In genomic region chr2:68441994-68442322, GRCh38 we compare ENCODE assay signal across 14 cellular contexts. TPM values are rescaled to one million over a fixed set of nuclear protein-coding genes. Genes with fewer than 3 reads are reported as not detected.
DNase-seq lines count a peak whose midpoint lies in the region; ATAC-seq and TF ChIP-seq lines count a peak whose summit lies in the region.
"Had no signal": no experiment of that assay in that cellular context is flagged by ENCODE, and none has a peak within 500 bp of the region (broad histone marks: within the 10 kb centered on the region; RNA-seq: fewer than 3 reads in every experiment).

No MANE protein-coding gene starts in this region.

- H3F3A ChIP-seq in PC-3 (ENCODE audit: low read length, unreplicated experiment) = no peaks in the 10 kb centered on the region

- H3K36me3 ChIP-seq in PC-3 (ENCODE audit: low read depth, low read length) = no peaks in the 10 kb centered on the region
- no peaks in the 10 kb centered on the region for H3K36me3 ChIP-seq in parathyroid adenoma (ENCODE audit: control insufficient read depth, insufficient read depth, low read length)
- H3K36me3 ChIP-seq: neural progenitor cell, sigmoid colon had no signal

- H3K9ac ChIP-seq in PC-3 (ENCODE audit: low read length) (no peak overlapping the region), parathyroid adenoma (no peak overlapping the region)
- H3K9ac ChIP-seq: neural progenitor cell had no signal

- no peak for DNase-seq in HFFc6
- no peak for DNase-seq in PC-3
- no peak for DNase-seq in effector memory CD8-positive, alpha-beta T cell
- no peak for DNase-seq in activated CD8-positive, alpha-beta memory T cell treated with anti-CD3 and anti-CD28 coated beads, Interleukin-2, amount 50 U/mL, for 48 hours
- no peak for DNase-seq in activated CD4-positive, alpha-beta T cell treated with anti-CD3 and anti-CD28 coated beads, Interleukin-2, amount 10 ng/mL, durations not matched to agents 7 days and 5 days
- DNase-seq in dermis blood vessel endothelial cell = no peak

- H3K27ac ChIP-seq in PC-3 (ENCODE audit: low read length) (no peak overlapping the region), parathyroid adenoma (no peak overlapping the region)
- H3K27ac ChIP-seq: neural progenitor cell had no signal

- H3K27me3 ChIP-seq in PC-3 (ENCODE audit: low read length) = no peaks in the 10 kb centered on the region
- no peaks in the 10 kb centered on the region for H3K27me3 ChIP-seq in parathyroid adenoma (ENCODE audit: control insufficient read depth, insufficient read depth, low read length)
- H3K27me3 ChIP-seq: neural progenitor cell, sigmoid colon had no signal

- no peaks in the 10 kb centered on the region for H3K36me3 Mint-ChIP-seq in HFFc6 (ENCODE audit: low read depth)
- H3K36me3 Mint-ChIP-seq in effector memory CD8-positive, alpha-beta T cell (ENCODE audit: insufficient read depth) = peaks cover 6% of the 10 kb centered on the region
- no peaks in the 10 kb centered on the region for H3K36me3 Mint-ChIP-seq in activated CD4-positive, alpha-beta T cell treated with anti-CD3 and anti-CD28 coated beads, Interleukin-2, amount 10 ng/mL, durations not matched to agents 7 days and 5 days (ENCODE audit: low read depth)
- H3K36me3 Mint-ChIP-seq: activated naive CD4-positive, alpha-beta T cell treated with anti-CD3 and anti-CD28 coated beads, Interleukin-2, amount 50 U/mL, for 72 hours; CD4-positive, alpha-beta memory T cell; neural progenitor cell had no signal

- no peaks in the 10 kb centered on the region for H3K9me3 Mint-ChIP-seq in HFFc6
- H3K9me3 Mint-ChIP-seq in effector memory CD8-positive, alpha-beta T cell = peaks cover 0 to under 1% of the 10 kb centered on the region in 2 donors
- no peaks in the 10 kb centered on the region for H3K9me3 Mint-ChIP-seq in activated CD4-positive, alpha-beta T cell treated with anti-CD3 and anti-CD28 coated beads, Interleukin-2, amount 10 ng/mL, durations not matched to agents 7 days and 5 days
- H3K9me3 Mint-ChIP-seq: activated naive CD4-positive, alpha-beta T cell treated with anti-CD3 and anti-CD28 coated beads, Interleukin-2, amount 50 U/mL, for 72 hours; neural progenitor cell had no signal

- POLR2A ChIA-PET in PC-3 (lab: Charles Lee; ENCODE audit: unreplicated experiment) = no interaction called here
- POLR2A ChIA-PET in activated CD4-positive, alpha-beta T cell treated with anti-CD3 and anti-CD28 coated beads, Interleukin-2, amount 10 ng/mL, durations not matched to agents 7 days and 5 days (lab: Charles Lee) = no interaction called here

- no peak overlapping the region for H3K4me2 ChIP-seq in PC-3 (ENCODE audit: low read length)
- H3K4me2 ChIP-seq in parathyroid adenoma (ENCODE audit: low read length) = no peak overlapping the region
- H3K4me2 ChIP-seq: neural progenitor cell had no signal

- BruUV-seq in PC-3 (replicated peaks; lab: Mats Ljungman, UMichigan) = no TSS peak

- H3K4me1 ChIP-seq in PC-3 (ENCODE audit: insufficient read depth, low read length) (no peaks in the 10 kb centered on the region), parathyroid adenoma (peaks cover 2% of the 10 kb centered on the region)
- H3K4me1 ChIP-seq: neural progenitor cell had no signal

- ATAC-seq in PC-3 = no peak
- no peak for ATAC-seq in effector memory CD8-positive, alpha-beta T cell (replicated peaks)

- no peaks in the 10 kb centered on the region for H3K79me2 ChIP-seq in PC-3 (ENCODE audit: low read length)
- H3K79me2 ChIP-seq in parathyroid adenoma = no peaks in the 10 kb centered on the region

- H3K4me3 Mint-ChIP-seq in HFFc6 = no peak overlapping the region
- H3K4me3 Mint-ChIP-seq in effector memory CD8-positive, alpha-beta T cell = no peak overlapping the region
- H3K4me3 Mint-ChIP-seq in activated CD4-positive, alpha-beta T cell treated with anti-CD3 and anti-CD28 coated beads, Interleukin-2, amount 10 ng/mL, durations not matched to agents 7 days and 5 days = no peak overlapping the region
- H3K4me3 Mint-ChIP-seq: neural progenitor cell had no signal

- TF ChIP-seq CTCF in HFFc6 (IDR thresholded peaks at IDR 0.05) = peak; percentile 69
- TF ChIP-seq CTCF in PC-3 (conservative IDR thresholded peaks at IDR 0.05; ENCODE audit: low read depth, low read length) = no peak; the same call in 1 of the 2 replicates
- no peak for TF ChIP-seq CTCF in parathyroid adenoma (IDR thresholded peaks at IDR 0.05)

- no peak overlapping the region for H3K27ac Mint-ChIP-seq in HFFc6
- H3K27ac Mint-ChIP-seq in effector memory CD8-positive, alpha-beta T cell = peak overlapping the region; percentile 96 to 99
- no peak overlapping the region for H3K27ac Mint-ChIP-seq in activated CD4-positive, alpha-beta T cell treated with anti-CD3 and anti-CD28 coated beads, Interleukin-2, amount 10 ng/mL, durations not matched to agents 7 days and 5 days
- H3K27ac Mint-ChIP-seq: activated naive CD4-positive, alpha-beta T cell treated with anti-CD3 and anti-CD28 coated beads, Interleukin-2, amount 50 U/mL, for 72 hours; neural progenitor cell; progenitor cell of endocrine pancreas had no signal

- no peaks in the 10 kb centered on the region for H3K9me2 ChIP-seq in PC-3 (replicated peaks; ENCODE audit: low read length)

- H3K4me3 ChIP-seq in PC-3 (ENCODE audit: low read length) (no peak overlapping the region), parathyroid adenoma (ENCODE audit: low read depth, low read length) (no peak overlapping the region)
- H3K4me3 ChIP-seq: coronary artery, neural progenitor cell, sigmoid colon had no signal

- H3K9me3 ChIP-seq in PC-3 (ENCODE audit: low read length) = no peaks in the 10 kb centered on the region
- no peaks in the 10 kb centered on the region for H3K9me3 ChIP-seq in parathyroid adenoma (ENCODE audit: control insufficient read depth, low read length)
- H3K9me3 ChIP-seq: sigmoid colon had no signal

- no peaks in the 10 kb centered on the region for H3K4me1 Mint-ChIP-seq in HFFc6 (ENCODE audit: low read depth)
- peaks cover 22 to 36% of the 10 kb centered on the region in 2 donors for H3K4me1 Mint-ChIP-seq in effector memory CD8-positive, alpha-beta T cell (ENCODE audit: low read depth in 2 of 2)
- peaks cover 7% of the 10 kb centered on the region for H3K4me1 Mint-ChIP-seq in activated CD4-positive, alpha-beta T cell treated with anti-CD3 and anti-CD28 coated beads, Interleukin-2, amount 10 ng/mL, durations not matched to agents 7 days and 5 days
- H3K4me1 Mint-ChIP-seq: neural progenitor cell had no signal

- H4K20me1 ChIP-seq in PC-3 (ENCODE audit: low read length) = no peaks in the 10 kb centered on the region

- intact Hi-C loops in PC-3 (cut with micrococcal nuclease) = loop anchor here (1.0 to 5.0 kb wide), 3 partner anchors 80 to 320 kb away; no protein-coding TSS in a partner anchor

- peaks cover 16% of the 10 kb centered on the region for H3K27me3 Mint-ChIP-seq in HFFc6 (ENCODE audit: insufficient read depth)
- no peaks in the 10 kb centered on the region for H3K27me3 Mint-ChIP-seq in effector memory CD8-positive, alpha-beta T cell
- peaks cover 15% of the 10 kb centered on the region for H3K27me3 Mint-ChIP-seq in activated CD4-positive, alpha-beta T cell treated with anti-CD3 and anti-CD28 coated beads, Interleukin-2, amount 10 ng/mL, durations not matched to agents 7 days and 5 days
- H3K27me3 Mint-ChIP-seq: CD4-positive, alpha-beta memory T cell had no signal

- CTCF ChIA-PET in PC-3 (lab: Charles Lee) = interaction anchor here (0.6 to 2.0 kb wide), 6 partner anchors 80 to 159 kb away, joined by 3 to 11 read pairs (median 6); partner anchors contain the start of gene CNRIP1
- CTCF ChIA-PET in activated CD4-positive, alpha-beta T cell treated with anti-CD3 and anti-CD28 coated beads, Interleukin-2, amount 10 ng/mL, durations not matched to agents 7 days and 5 days (lab: Charles Lee) = interaction anchor here (1.0 to 2.8 kb wide), 16 partner anchors 12 to 319 kb away, joined by 3 to 26 read pairs (median 5); partner anchors contain the start of genes APLF, FBXO48 and PLEK

- peak overlapping the region; percentile 12; the same call in 1 of the 2 replicates for H2AFZ ChIP-seq in PC-3 (ENCODE audit: low read length)
- peak overlapping the region; percentile 5 for H2AFZ ChIP-seq in parathyroid adenoma

RNA-seq across cellular contexts. Expression of gene FBXO48, which starts 25.1 kb away (rescaled TPM):
- under 1 TPM; 0.40 to 0.85 (median 0.72) TPM for total RNA-seq in HFFc6 (2021; fragmentation: NEBNext Ultra II Directional; extraction: Animal tissue kit (Norgen Biotek cat#: 25700))
- total RNA-seq in PC-3 (2014; rRNA removed) (0.52 and 0.91 TPM in 2 replicates), dermis blood vessel endothelial cell (0.34 and 0.42 TPM in 2 replicates)
- total RNA-seq in activated CD4-positive, alpha-beta T cell treated with anti-CD3 and anti-CD28 coated beads, Interleukin-2, amount 10 ng/mL, durations not matched to agents 7 days and 5 days = 1 to 10 TPM; 2.8 to 3.7 TPM

RNA-seq across cellular contexts. Expression of gene APLF, which starts 25.4 kb away (rescaled TPM):
- 1 to 10 TPM; 1.3 to 1.8 (median 1.5) TPM for total RNA-seq in HFFc6 (2021; fragmentation: NEBNext Ultra II Directional; extraction: Animal tissue kit (Norgen Biotek cat#: 25700))
- 0.69 and 2.4 TPM in 2 replicates for total RNA-seq in PC-3 (2014; rRNA removed)
- 1 to 10 TPM; 2.7 to 3.7 TPM for total RNA-seq in activated CD4-positive, alpha-beta T cell treated with anti-CD3 and anti-CD28 coated beads, Interleukin-2, amount 10 ng/mL, durations not matched to agents 7 days and 5 days
- total RNA-seq in dermis blood vessel endothelial cell = 3.2 and 8.8 TPM in 2 replicates
- total RNA-seq: HT-29 had no signal

Comparison
In these comparisons a context has a peak if more than half of its experiments do, and no peak if none do; other contexts are left out.
1. H3K27ac Mint-ChIP-seq: peak in effector memory CD8-positive, alpha-beta T cell (2 of 2); none in HFFc6 (single experiment) and activated CD4-positive, alpha-beta T cell treated with anti-CD3 and anti-CD28 coated beads, Interleukin-2, amount 10 ng/mL, durations not matched to agents 7 days and 5 days (single experiment).